Comparison of ENCODE assay signal across 8 cellular contexts in genomic region chr11:90222152-90222458, GRCh38. TPM values are rescaled to one million over a fixed set of nuclear protein-coding genes. Genes with fewer than 3 reads are reported as not detected.
DNase-seq lines count a peak whose midpoint lies in the region; ATAC-seq and TF ChIP-seq lines count a peak whose summit lies in the region.

No MANE protein-coding gene starts in this region.

- peak overlapping the region; percentile 99 for H3K4me3 ChIP-seq in CD4-positive, CD25-positive, alpha-beta regulatory T cell (ENCODE audit: low read depth, low read length)
- H3K4me3 ChIP-seq in thoracic aorta: peak overlapping the region; percentile 77

- H3K4me1 ChIP-seq in CD4-positive, CD25-positive, alpha-beta regulatory T cell (ENCODE audit: control insufficient read depth, insufficient read depth, low read length, poor library complexity, severe bottlenecking): peaks cover 49% of the 10 kb centered on the region
- H3K4me1 ChIP-seq in thoracic aorta (ENCODE audit: control insufficient read depth in 1 of 2, low read depth in 2 of 2): peaks cover 19 to 50% of the 10 kb centered on the region in 2 donors

- H3K4me3 Mint-ChIP-seq in CD4-positive, CD25-positive, alpha-beta regulatory T cell: peak overlapping the region; percentile 98 to 99 (median 99)
- H3K4me3 Mint-ChIP-seq in activated naive CD8-positive, alpha-beta T cell treated with anti-CD3 and anti-CD28 coated beads, Interleukin-2, amount 50 U/mL, for 24 hours: peak overlapping the region; percentile 99

- H3K36me3 Mint-ChIP-seq in CD4-positive, CD25-positive, alpha-beta regulatory T cell: peaks cover 14% of the 10 kb centered on the region
- peaks cover 40% of the 10 kb centered on the region for H3K36me3 Mint-ChIP-seq in activated naive CD8-positive, alpha-beta T cell treated with anti-CD3 and anti-CD28 coated beads, Interleukin-2, amount 50 U/mL, for 24 hours (ENCODE audit: low read depth)

- H3K27ac ChIP-seq in CD4-positive, CD25-positive, alpha-beta regulatory T cell (ENCODE audit: insufficient read depth, low read length, poor library complexity, severe bottlenecking): peak overlapping the region; percentile 83
- peak overlapping the region; percentile 90 for H3K27ac ChIP-seq in thoracic aorta

- no peaks in the 10 kb centered on the region for H3K9me3 Mint-ChIP-seq in CD4-positive, CD25-positive, alpha-beta regulatory T cell
- H3K9me3 Mint-ChIP-seq in activated naive CD8-positive, alpha-beta T cell treated with anti-CD3 and anti-CD28 coated beads, Interleukin-2, amount 50 U/mL, for 24 hours: no peaks in the 10 kb centered on the region

- no peak for DNase-seq in CD4-positive, CD25-positive, alpha-beta regulatory T cell
- DNase-seq in activated naive CD8-positive, alpha-beta T cell treated with anti-CD3 and anti-CD28 coated beads, Interleukin-2, amount 50 U/mL, for 24 hours: no peak
- DNase-seq in left colon (no peak), thoracic aorta (ENCODE audit: low spot score) (no peak), NCI-H1048 (lab: John Stamatoyannopoulos, UW) (no peak), NCI-H2171 treated with DMSO at 0.1 percent for 48 hours (lab: John Stamatoyannopoulos, UW) (no peak)

- H3K27me3 Mint-ChIP-seq in CD4-positive, CD25-positive, alpha-beta regulatory T cell: no peaks in the 10 kb centered on the region
- H3K27me3 Mint-ChIP-seq in activated naive CD8-positive, alpha-beta T cell treated with anti-CD3 and anti-CD28 coated beads, Interleukin-2, amount 50 U/mL, for 24 hours: peaks cover 2% of the 10 kb centered on the region

- no peak for ATAC-seq in CD4-positive, CD25-positive, alpha-beta regulatory T cell (ENCODE audit: low read depth in 2 of 2)
- ATAC-seq in HG02571 (IDR thresholded peaks at IDR 0.05; ENCODE audit: unreplicated experiment): peak; percentile 16
- ATAC-seq in activated naive CD8-positive, alpha-beta T cell treated with anti-CD3 and anti-CD28 coated beads, Interleukin-2, amount 50 U/mL, for 24 hours: peak; percentile 16
- ATAC-seq in left colon: peak; percentile 10
- peak; percentile 26 for ATAC-seq in thoracic aorta (ENCODE audit: insufficient number of reproducible peaks, low FRiP score, low read depth)
- no peak for ATAC-seq in GM18520 (IDR thresholded peaks at IDR 0.05; ENCODE audit: unreplicated experiment)

- no peaks in the 10 kb centered on the region for H3K27me3 ChIP-seq in CD4-positive, CD25-positive, alpha-beta regulatory T cell (ENCODE audit: control insufficient read depth, insufficient read depth, low read length)
- H3K27me3 ChIP-seq in thoracic aorta (replicated peaks; ENCODE audit: insufficient read depth): no peaks in the 10 kb centered on the region

- no peak for TF ChIP-seq CTCF in thoracic aorta (IDR thresholded peaks at IDR 0.05)

- peaks cover 41 to 73% (median 54%) of the 10 kb centered on the region in 4 donors for H3K4me1 Mint-ChIP-seq in CD4-positive, CD25-positive, alpha-beta regulatory T cell
- peaks cover 57% of the 10 kb centered on the region for H3K4me1 Mint-ChIP-seq in activated naive CD8-positive, alpha-beta T cell treated with anti-CD3 and anti-CD28 coated beads, Interleukin-2, amount 50 U/mL, for 24 hours

- intact Hi-C loops in left colon (cut with DNase I, micrococcal nuclease): no loop called here

- H3K9me3 ChIP-seq in CD4-positive, CD25-positive, alpha-beta regulatory T cell (ENCODE audit: control insufficient read depth in 2 of 2, low read length in 2 of 2): no peaks in the 10 kb centered on the region
- H3K9me3 ChIP-seq in thoracic aorta: no peaks in the 10 kb centered on the region

- peak overlapping the region; percentile 97 to 99 (median 97) for H3K27ac Mint-ChIP-seq in CD4-positive, CD25-positive, alpha-beta regulatory T cell
- peak overlapping the region; percentile 97 for H3K27ac Mint-ChIP-seq in activated naive CD8-positive, alpha-beta T cell treated with anti-CD3 and anti-CD28 coated beads, Interleukin-2, amount 50 U/mL, for 24 hours

- no peaks in the 10 kb centered on the region for H3K36me3 ChIP-seq in CD4-positive, CD25-positive, alpha-beta regulatory T cell (ENCODE audit: control insufficient read depth, insufficient read depth, low read length)
- H3K36me3 ChIP-seq in thoracic aorta: no peaks in the 10 kb centered on the region

RNA-seq across cellular contexts. Expression of gene CHORDC1, which starts 0.7 kb away (rescaled TPM):
- 114 TPM for total RNA-seq in CD4-positive, CD25-positive, alpha-beta regulatory T cell
- polyA plus RNA-seq in CD4-positive, CD25-positive, alpha-beta regulatory T cell: 10 to 100 TPM; 36.9 to 43.0 (median 40.7) TPM
- 10 to 100 TPM; 17.3 to 18.4 TPM for total RNA-seq in left colon
- total RNA-seq in thoracic aorta: 100 to 1,000 TPM in 1 of 2 donors, 10 to 100 TPM in 1; 46.4 to 101 TPM

Comparison
In these comparisons a context has a peak if more than half of its experiments do, and no peak if none do; other contexts are left out.
1. ATAC-seq: peak in HG02571 (single experiment), activated naive CD8-positive, alpha-beta T cell treated with anti-CD3 and anti-CD28 coated beads, Interleukin-2, amount 50 U/mL, for 24 hours (single experiment), left colon (single experiment) and thoracic aorta (single experiment); none in CD4-positive, CD25-positive, alpha-beta regulatory T cell (0 of 2) and GM18520 (single experiment).